ENCODE assay signal across 17 cellular contexts in genomic region chr9:37496020-37496419, GRCh38.
"Had no signal": no experiment of that assay in that cellular context is flagged by ENCODE, and none has a peak within 500 bp of the region (broad histone marks: within the 10 kb centered on the region; RNA-seq: fewer than 3 reads in every experiment).

No MANE protein-coding gene starts in this region.

- H3K4me1 ChIP-seq: body of pancreas, lower lobe of right lung, neural progenitor cell, stomach, suprapubic skin, uterus had no signal

- DNase-seq: activated CD4-positive, alpha-beta memory T cell treated with anti-CD3 and anti-CD28 coated beads for 36 hours; activated CD4-positive, alpha-beta T cell treated with anti-CD3 and anti-CD28 coated beads for 48 hours; activated effector memory CD4-positive, alpha-beta T cell treated with anti-CD3 and anti-CD28 coated beads, Interleukin-2, amount 50 U/mL, for 16 hours; activated naive CD4-positive, alpha-beta T cell treated with anti-CD3 and anti-CD28 coated beads, Interleukin-2, amount 10 ng/mL, durations not matched to agents 7 days and 5 days; activated T-cell treated with anti-CD3 and anti-CD28 coated beads, Interleukin-2, amount 50 U/mL, for 48 hours; amygdala; body of pancreas; lower lobe of right lung; naive thymus-derived CD8-positive, alpha-beta T cell; stimulated activated CD4-positive, alpha-beta T cell treated with anti-CD3 and anti-CD28 coated beads, Interleukin-12 subunit alpha, Interleukin-12 subunit beta, amount 100 ng/mL, for 4 hours; stomach; uterus had no signal

- H2AFZ ChIP-seq: neural progenitor cell had no signal

- H3K27ac ChIP-seq: body of pancreas, cardiac muscle cell, lower lobe of right lung, neural progenitor cell, stomach, suprapubic skin, uterus had no signal

- H3K36me3 ChIP-seq: neural progenitor cell, uterus had no signal

- H3K9ac ChIP-seq: neural progenitor cell had no signal

- H3K9me3 ChIP-seq: body of pancreas, lower lobe of right lung, stomach, suprapubic skin, uterus had no signal

- FAIRE-seq: endometrium, keratinocyte had no signal

- H3K4me3 ChIP-seq: body of pancreas, cardiac muscle cell, lower lobe of right lung, neural progenitor cell, stomach, suprapubic skin, uterus had no signal

- H3K27me3 ChIP-seq: body of pancreas, cardiac muscle cell, neural progenitor cell, stomach, suprapubic skin, uterus had no signal

- H3K4me2 ChIP-seq: neural progenitor cell had no signal

- ATAC-seq: body of pancreas; lower lobe of right lung; naive thymus-derived CD8-positive, alpha-beta T cell had no signal
